ENCODE assay signal across 24 cellular contexts in genomic region chr12:101680240-101680639, GRCh38. TPM values are rescaled to one million over a fixed set of nuclear protein-coding genes. Genes with fewer than 3 reads are reported as not detected.
"Had no signal": no experiment of that assay in that cellular context is flagged by ENCODE, and none has a peak within 500 bp of the region (broad histone marks: within the 10 kb centered on the region; RNA-seq: fewer than 3 reads in every experiment).

No MANE protein-coding gene starts in this region.

- H3K27ac Mint-ChIP-seq: endodermal cell, memory B cell, mesothelial cell of epicardium, natural killer cell had no signal

- H3K36me3 ChIP-seq: colonic mucosa, lower lobe of right lung, ovary, sigmoid colon, stomach, thoracic aorta, transverse colon had no signal

- H3K27ac ChIP-seq: colonic mucosa, foreskin keratinocyte, lower lobe of right lung, ovary, sigmoid colon, skin epidermis, stomach, thoracic aorta, transverse colon had no signal

- H3K27me3 ChIP-seq: colonic mucosa, ovary, sigmoid colon, stomach, transverse colon had no signal

- H3K4me1 Mint-ChIP-seq: endodermal cell, mesothelial cell of epicardium had no signal

- H3K9me3 ChIP-seq: colonic mucosa, lower lobe of right lung, ovary, sigmoid colon, stomach, thoracic aorta, transverse colon had no signal

- ATAC-seq: foreskin keratinocyte, left lobe of liver, lower lobe of right lung, natural killer cell had no signal

- H3K4me3 Mint-ChIP-seq: endodermal cell, memory B cell, mesothelial cell of epicardium, natural killer cell, neural crest cell had no signal

- DNase-seq: cerebellar nuclear complex; colonic mucosa; dermis blood vessel endothelial cell; endodermal cell; foreskin keratinocyte; head of caudate nucleus; kidney glomerular epithelial cell; lower lobe of right lung; natural killer cell; ovary; sigmoid colon; stimulated activated CD4-positive, alpha-beta T cell treated with anti-CD3 and anti-CD28 coated beads, Interleukin-12 subunit alpha, Interleukin-12 subunit beta, amount 100 ng/mL, for 4 hours; stimulated activated naive CD4-positive, alpha-beta T cell; stomach; transverse colon had no signal

- FAIRE-seq: endothelial cell of umbilical vein, islet of Langerhans had no signal

- H3K27me3 Mint-ChIP-seq: memory B cell had no signal

- H3K4me1 ChIP-seq: colonic mucosa, foreskin keratinocyte, lower lobe of right lung had no signal

- H3K4me3 ChIP-seq: colonic mucosa, lower lobe of right lung, ovary, sigmoid colon, skin epidermis, stomach, thoracic aorta, transverse colon had no signal

- H3K36me3 Mint-ChIP-seq: memory B cell, mesothelial cell of epicardium, natural killer cell had no signal

- H3K9me3 Mint-ChIP-seq: endodermal cell, memory B cell, mesothelial cell of epicardium, natural killer cell, neural crest cell had no signal

RNA-seq across cellular contexts. Expression of gene SYCP3, which starts 59.0 kb away (rescaled TPM):
- total RNA-seq: dermis blood vessel endothelial cell, endodermal cell, left lobe of liver, neural crest cell, ovary, thoracic aorta, ureter had no signal
- polyA plus RNA-seq: endothelial cell of umbilical vein had no signal
